In genomic region chr15:89206908-89207331, GRCh38 we compare ENCODE assay signal across 8 cellular contexts. TPM values are rescaled to one million over a fixed set of nuclear protein-coding genes. Genes with fewer than 3 reads are reported as not detected.
DNase-seq lines count a peak whose midpoint lies in the region; ATAC-seq, FAIRE-seq and TF ChIP-seq lines count a peak whose summit lies in the region.

No MANE protein-coding gene starts in this region.

- TF ChIP-seq EP300 in sigmoid colon (IDR thresholded peaks at IDR 0.05) = no peak

- ATAC-seq in GM18520 (IDR thresholded peaks at IDR 0.05; ENCODE audit: unreplicated experiment) = no peak

- TF ChIP-seq CTCF in sigmoid colon (IDR thresholded peaks at IDR 0.05) = peak; percentile 77 to 97 (median 92)

- WGBS in sigmoid colon, 2 donors = 1 to 3% methylated on average over 14 of the region's 14 CpGs

- H3K4me3 ChIP-seq in sigmoid colon = peak overlapping the region in 3 of 4 donors; percentile 15 to 20 (median 16)

- no peak for FAIRE-seq in H54 (lab: Jason Lieb, UNC)

- TF ChIP-seq POLR2A in H54 (IDR thresholded peaks at IDR 0.05; ENCODE audit: low read depth, low read length) (no peak), sigmoid colon (IDR thresholded peaks at IDR 0.05) (no peak)

- DNase-seq in EL (peak; percentile 69), H54 (ENCODE audit: insufficient read length, low spot score) (peak; percentile 73), NCI-H1048 (lab: John Stamatoyannopoulos, UW) (peak; percentile 72), T-helper 9 cell (peak; percentile 65), amygdala (lab: John Stamatoyannopoulos, UW) (peak in 54 of 56 donors; percentile 17 to 87 (median 59)), hepatic stellate cell (ENCODE audit: low spot score) (peak; percentile 89), sigmoid colon (peak; percentile 84)

- H3K36me3 ChIP-seq in sigmoid colon = no peaks in the 10 kb centered on the region

- peaks cover 0 to 5% (median 4%) of the 10 kb centered on the region in 4 donors for H3K4me1 ChIP-seq in sigmoid colon

- no peaks in the 10 kb centered on the region for H3K9me3 ChIP-seq in sigmoid colon

- no peaks in the 10 kb centered on the region for H3K27me3 ChIP-seq in sigmoid colon

- no peak overlapping the region for H3K27ac ChIP-seq in sigmoid colon

- intact Hi-C loops in sigmoid colon (cut with DNase I) = loop anchor here (2.0 to 10.0 kb wide), 3 partner anchors 36 to 228 kb away; partner anchors contain the start of gene FANCI

RNA-seq across cellular contexts. Expression of gene RLBP1, which starts 14.5 kb away (rescaled TPM):
- 1 to 10 TPM in 2 of 4 donors, under 1 TPM in 1, not detected in 1; 0.27 to 6.6 (median 1.8) TPM for total RNA-seq in sigmoid colon
- polyA plus RNA-seq in sigmoid colon = under 1 TPM in 1 of 3 donors, not detected in 2; 0.50 TPM

RNA-seq across cellular contexts. Expression of gene FANCI, which starts 36.9 kb away (rescaled TPM):
- total RNA-seq in sigmoid colon = 1 to 10 TPM; 2.0 to 5.2 (median 3.3) TPM
- 10 to 100 TPM in 1 of 3 donors, 1 to 10 TPM in 2; 2.3 to 16.0 (median 2.4) TPM for polyA plus RNA-seq in sigmoid colon
